2 cellular contexts compared by ENCODE assay signal in the genomic region with DNA sequence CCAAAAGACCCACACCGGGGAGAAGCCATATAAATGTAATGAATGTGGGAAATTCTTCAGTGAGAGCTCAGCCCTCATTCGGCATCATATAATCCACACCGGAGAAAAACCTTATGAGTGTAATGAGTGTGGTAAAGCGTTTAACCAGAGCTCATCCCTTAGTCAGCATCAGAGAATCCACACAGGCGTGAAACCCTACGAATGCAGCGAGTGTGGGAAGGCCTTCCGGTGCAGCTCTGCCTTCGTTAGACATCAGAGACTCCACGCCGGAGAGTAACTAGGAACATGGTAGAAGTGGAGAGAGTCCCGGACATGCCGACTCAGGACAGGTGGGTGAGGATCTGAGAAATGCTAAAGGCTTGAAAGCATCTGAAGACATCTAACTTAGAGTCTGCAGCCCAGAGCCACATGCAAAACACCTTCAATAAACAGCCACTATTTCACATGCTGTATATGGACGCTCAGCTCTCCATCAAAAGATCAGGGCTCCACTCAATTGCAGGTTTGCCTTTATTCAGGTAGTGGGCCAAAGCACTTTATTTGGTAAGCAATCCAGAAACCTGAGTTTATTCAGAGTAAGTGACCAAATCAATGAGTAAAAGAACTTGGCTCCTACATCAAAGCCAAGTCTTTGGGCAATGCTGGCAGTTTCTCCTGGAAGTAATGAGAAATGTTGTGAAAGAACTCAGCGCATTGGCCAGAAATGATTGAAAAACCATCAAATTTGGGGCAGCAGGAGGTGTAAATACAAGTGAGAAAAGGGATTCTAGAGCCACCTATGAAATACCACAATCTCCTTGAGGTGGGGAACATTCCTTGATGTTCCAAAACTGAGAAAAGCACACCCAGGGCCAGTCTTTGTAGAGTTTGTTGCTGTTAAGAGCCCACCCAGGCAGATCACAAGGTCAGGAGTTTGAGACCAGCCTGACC.
TF ChIP-seq lines count a peak whose summit lies in the region.

No MANE protein-coding gene starts in this region.

TF ChIP-seq in SK-N-SH treated with all-trans-retinoic acid at 6 μM for 48 hours, 23 proteins besides CTCF, POLR2A, EP300 and RAD21 (continued from another document):
- TF ChIP-seq ZNF565 (CRISPR knock-in tag; conservative IDR thresholded peaks at IDR 0.05; ENCODE audit: low read depth) (no peak), TCF4 (CRISPR knock-in tag; IDR thresholded peaks at IDR 0.05; ENCODE audit: borderline replicate concordance) (no peak), CSDC2 (CRISPR knock-in tag; IDR thresholded peaks at IDR 0.05) (no peak), PPARA (CRISPR knock-in tag; IDR thresholded peaks at IDR 0.05; ENCODE audit: borderline replicate concordance) (no peak)
- TF ChIP-seq, protein P1, sequence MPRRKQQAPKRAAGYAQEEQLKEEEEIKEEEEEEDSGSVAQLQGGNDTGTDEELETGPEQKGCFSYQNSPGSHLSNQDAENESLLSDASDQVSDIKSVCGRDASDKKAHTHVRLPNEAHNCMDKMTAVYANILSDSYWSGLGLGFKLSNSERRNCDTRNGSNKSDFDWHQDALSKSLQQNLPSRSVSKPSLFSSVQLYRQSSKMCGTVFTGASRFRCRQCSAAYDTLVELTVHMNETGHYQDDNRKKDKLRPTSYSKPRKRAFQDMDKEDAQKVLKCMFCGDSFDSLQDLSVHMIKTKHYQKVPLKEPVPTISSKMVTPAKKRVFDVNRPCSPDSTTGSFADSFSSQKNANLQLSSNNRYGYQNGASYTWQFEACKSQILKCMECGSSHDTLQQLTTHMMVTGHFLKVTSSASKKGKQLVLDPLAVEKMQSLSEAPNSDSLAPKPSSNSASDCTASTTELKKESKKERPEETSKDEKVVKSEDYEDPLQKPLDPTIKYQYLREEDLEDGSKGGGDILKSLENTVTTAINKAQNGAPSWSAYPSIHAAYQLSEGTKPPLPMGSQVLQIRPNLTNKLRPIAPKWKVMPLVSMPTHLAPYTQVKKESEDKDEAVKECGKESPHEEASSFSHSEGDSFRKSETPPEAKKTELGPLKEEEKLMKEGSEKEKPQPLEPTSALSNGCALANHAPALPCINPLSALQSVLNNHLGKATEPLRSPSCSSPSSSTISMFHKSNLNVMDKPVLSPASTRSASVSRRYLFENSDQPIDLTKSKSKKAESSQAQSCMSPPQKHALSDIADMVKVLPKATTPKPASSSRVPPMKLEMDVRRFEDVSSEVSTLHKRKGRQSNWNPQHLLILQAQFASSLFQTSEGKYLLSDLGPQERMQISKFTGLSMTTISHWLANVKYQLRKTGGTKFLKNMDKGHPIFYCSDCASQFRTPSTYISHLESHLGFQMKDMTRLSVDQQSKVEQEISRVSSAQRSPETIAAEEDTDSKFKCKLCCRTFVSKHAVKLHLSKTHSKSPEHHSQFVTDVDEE (CRISPR knock-in tag; IDR thresholded peaks at IDR 0.05): no peak
TF ChIP-seq in SK-N-SH treated with all-trans-retinoic acid at 6 μM for 48 hours: peak in this region for 0.

TF ChIP-seq in SK-N-SH, 30 proteins besides CTCF, POLR2A, EP300 and RAD21 (continued from another document):
- TF ChIP-seq, protein P2, sequence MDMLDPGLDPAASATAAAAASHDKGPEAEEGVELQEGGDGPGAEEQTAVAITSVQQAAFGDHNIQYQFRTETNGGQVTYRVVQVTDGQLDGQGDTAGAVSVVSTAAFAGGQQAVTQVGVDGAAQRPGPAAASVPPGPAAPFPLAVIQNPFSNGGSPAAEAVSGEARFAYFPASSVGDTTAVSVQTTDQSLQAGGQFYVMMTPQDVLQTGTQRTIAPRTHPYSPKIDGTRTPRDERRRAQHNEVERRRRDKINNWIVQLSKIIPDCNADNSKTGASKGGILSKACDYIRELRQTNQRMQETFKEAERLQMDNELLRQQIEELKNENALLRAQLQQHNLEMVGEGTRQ (IDR thresholded peaks at IDR 0.05; ENCODE audit: borderline replicate concordance, low read depth, low read length): no peak
- TF ChIP-seq MEF2A (IDR thresholded peaks at IDR 0.05; ENCODE audit: borderline replicate concordance, low read depth) (no peak), RCOR1 (IDR thresholded peaks at IDR 0.05; ENCODE audit: low read length) (no peak), POLR2AphosphoS5 (IDR thresholded peaks at IDR 0.05; ENCODE audit: low read depth, low read length) (no peak; the same call in 1 of the 2 replicates), FOXJ3 (CRISPR knock-in tag; IDR thresholded peaks at IDR 0.05) (no peak), TAF1 (IDR thresholded peaks at IDR 0.05; ENCODE audit: borderline replicate concordance, low read depth, low read length) (no peak), EZH2phosphoT487 (IDR thresholded peaks at IDR 0.05; ENCODE audit: borderline replicate concordance, low read depth) (no peak), RXRA (IDR thresholded peaks at IDR 0.05; ENCODE audit: borderline replicate concordance, low read depth) (no peak)
- TF ChIP-seq, protein P3, sequence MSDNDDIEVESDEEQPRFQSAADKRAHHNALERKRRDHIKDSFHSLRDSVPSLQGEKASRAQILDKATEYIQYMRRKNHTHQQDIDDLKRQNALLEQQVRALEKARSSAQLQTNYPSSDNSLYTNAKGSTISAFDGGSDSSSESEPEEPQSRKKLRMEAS (IDR thresholded peaks at IDR 0.05; ENCODE audit: low read depth): no peak
- TF ChIP-seq, protein P4, sequence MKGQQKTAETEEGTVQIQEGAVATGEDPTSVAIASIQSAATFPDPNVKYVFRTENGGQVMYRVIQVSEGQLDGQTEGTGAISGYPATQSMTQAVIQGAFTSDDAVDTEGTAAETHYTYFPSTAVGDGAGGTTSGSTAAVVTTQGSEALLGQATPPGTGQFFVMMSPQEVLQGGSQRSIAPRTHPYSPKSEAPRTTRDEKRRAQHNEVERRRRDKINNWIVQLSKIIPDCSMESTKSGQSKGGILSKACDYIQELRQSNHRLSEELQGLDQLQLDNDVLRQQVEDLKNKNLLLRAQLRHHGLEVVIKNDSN (IDR thresholded peaks at IDR 0.05; ENCODE audit: borderline replicate concordance, low read depth): no peak
- TF ChIP-seq, protein P5, sequence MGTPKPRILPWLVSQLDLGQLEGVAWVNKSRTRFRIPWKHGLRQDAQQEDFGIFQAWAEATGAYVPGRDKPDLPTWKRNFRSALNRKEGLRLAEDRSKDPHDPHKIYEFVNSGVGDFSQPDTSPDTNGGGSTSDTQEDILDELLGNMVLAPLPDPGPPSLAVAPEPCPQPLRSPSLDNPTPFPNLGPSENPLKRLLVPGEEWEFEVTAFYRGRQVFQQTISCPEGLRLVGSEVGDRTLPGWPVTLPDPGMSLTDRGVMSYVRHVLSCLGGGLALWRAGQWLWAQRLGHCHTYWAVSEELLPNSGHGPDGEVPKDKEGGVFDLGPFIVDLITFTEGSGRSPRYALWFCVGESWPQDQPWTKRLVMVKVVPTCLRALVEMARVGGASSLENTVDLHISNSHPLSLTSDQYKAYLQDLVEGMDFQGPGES (IDR thresholded peaks at IDR 0.05; ENCODE audit: low read depth, low read length): no peak
- TF ChIP-seq, protein P6, sequence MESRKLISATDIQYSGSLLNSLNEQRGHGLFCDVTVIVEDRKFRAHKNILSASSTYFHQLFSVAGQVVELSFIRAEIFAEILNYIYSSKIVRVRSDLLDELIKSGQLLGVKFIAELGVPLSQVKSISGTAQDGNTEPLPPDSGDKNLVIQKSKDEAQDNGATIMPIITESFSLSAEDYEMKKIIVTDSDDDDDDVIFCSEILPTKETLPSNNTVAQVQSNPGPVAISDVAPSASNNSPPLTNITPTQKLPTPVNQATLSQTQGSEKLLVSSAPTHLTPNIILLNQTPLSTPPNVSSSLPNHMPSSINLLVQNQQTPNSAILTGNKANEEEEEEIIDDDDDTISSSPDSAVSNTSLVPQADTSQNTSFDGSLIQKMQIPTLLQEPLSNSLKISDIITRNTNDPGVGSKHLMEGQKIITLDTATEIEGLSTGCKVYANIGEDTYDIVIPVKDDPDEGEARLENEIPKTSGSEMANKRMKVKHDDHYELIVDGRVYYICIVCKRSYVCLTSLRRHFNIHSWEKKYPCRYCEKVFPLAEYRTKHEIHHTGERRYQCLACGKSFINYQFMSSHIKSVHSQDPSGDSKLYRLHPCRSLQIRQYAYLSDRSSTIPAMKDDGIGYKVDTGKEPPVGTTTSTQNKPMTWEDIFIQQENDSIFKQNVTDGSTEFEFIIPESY (IDR thresholded peaks at IDR 0.05; ENCODE audit: borderline replicate concordance, low read depth): no peak
